ENCODE assay signal across 1 cellular context in genomic region chr20:25464501-25465204, GRCh38.
TF ChIP-seq lines count a peak whose summit lies in the region.

No MANE protein-coding gene starts in this region.

TF ChIP-seq in SK-N-SH, 30 proteins besides CTCF, POLR2A, EP300 and RAD21 (continued from another document):
- TF ChIP-seq ZBTB33 (IDR thresholded peaks at IDR 0.05; ENCODE audit: borderline replicate concordance, low read depth) (no peak), MXI1 (IDR thresholded peaks at IDR 0.05; ENCODE audit: low read depth, low read length) (peak; percentile 86), TEAD4 (IDR thresholded peaks at IDR 0.05; ENCODE audit: borderline replicate concordance, insufficient read depth) (no peak), RCOR1 (IDR thresholded peaks at IDR 0.05; ENCODE audit: low read length) (peak; percentile 43; the same call in 1 of the 2 replicates), GATA2 (CRISPR knock-in tag; IDR thresholded peaks at IDR 0.05) (peak; percentile 88)
